Comparison of ENCODE assay signal across 2 cellular contexts in the genomic region with DNA sequence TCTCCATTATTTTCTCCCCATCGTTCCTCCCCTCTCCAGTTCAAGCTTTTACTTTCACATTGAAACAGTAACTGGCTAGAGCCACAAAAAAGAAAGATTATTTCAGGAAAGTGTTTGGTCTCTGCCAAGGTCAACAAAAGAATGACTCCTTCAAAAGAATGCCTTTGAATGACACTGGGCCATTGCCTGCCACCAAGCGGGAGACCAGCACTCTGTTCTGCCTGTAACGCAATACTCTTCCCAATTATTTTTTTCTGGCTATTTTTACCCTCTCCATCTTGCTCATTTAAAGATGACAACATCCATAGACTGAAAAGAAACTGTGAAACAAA.
TF ChIP-seq lines count a peak whose summit lies in the region.

No MANE protein-coding gene starts in this region.

TF ChIP-seq in SK-N-SH, 30 proteins besides CTCF, POLR2A, EP300 and RAD21 (continued from another document):
- TF ChIP-seq, protein P1, sequence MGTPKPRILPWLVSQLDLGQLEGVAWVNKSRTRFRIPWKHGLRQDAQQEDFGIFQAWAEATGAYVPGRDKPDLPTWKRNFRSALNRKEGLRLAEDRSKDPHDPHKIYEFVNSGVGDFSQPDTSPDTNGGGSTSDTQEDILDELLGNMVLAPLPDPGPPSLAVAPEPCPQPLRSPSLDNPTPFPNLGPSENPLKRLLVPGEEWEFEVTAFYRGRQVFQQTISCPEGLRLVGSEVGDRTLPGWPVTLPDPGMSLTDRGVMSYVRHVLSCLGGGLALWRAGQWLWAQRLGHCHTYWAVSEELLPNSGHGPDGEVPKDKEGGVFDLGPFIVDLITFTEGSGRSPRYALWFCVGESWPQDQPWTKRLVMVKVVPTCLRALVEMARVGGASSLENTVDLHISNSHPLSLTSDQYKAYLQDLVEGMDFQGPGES (IDR thresholded peaks at IDR 0.05; ENCODE audit: low read depth, low read length), result no peak
- no peak for TF ChIP-seq YY1 (IDR thresholded peaks at IDR 0.05; ENCODE audit: low read depth)
- TF ChIP-seq SIN3A (IDR thresholded peaks at IDR 0.05; ENCODE audit: borderline replicate concordance, low read depth, low read length), result no peak
- TF ChIP-seq FOXM1 (IDR thresholded peaks at IDR 0.05; ENCODE audit: low read depth), result no peak
- no peak for TF ChIP-seq SMC3 (IDR thresholded peaks at IDR 0.05; ENCODE audit: low read depth, low read length)
- TF ChIP-seq, protein P2, sequence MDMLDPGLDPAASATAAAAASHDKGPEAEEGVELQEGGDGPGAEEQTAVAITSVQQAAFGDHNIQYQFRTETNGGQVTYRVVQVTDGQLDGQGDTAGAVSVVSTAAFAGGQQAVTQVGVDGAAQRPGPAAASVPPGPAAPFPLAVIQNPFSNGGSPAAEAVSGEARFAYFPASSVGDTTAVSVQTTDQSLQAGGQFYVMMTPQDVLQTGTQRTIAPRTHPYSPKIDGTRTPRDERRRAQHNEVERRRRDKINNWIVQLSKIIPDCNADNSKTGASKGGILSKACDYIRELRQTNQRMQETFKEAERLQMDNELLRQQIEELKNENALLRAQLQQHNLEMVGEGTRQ (IDR thresholded peaks at IDR 0.05; ENCODE audit: borderline replicate concordance, low read depth, low read length), result no peak
- no peak for TF ChIP-seq ELF1 (IDR thresholded peaks at IDR 0.05)
- TF ChIP-seq RFX5 (IDR thresholded peaks at IDR 0.05; ENCODE audit: low read length), result no peak
- TF ChIP-seq FOSL2 (IDR thresholded peaks at IDR 0.05; ENCODE audit: borderline replicate concordance, low read depth), result no peak
- TF ChIP-seq RCOR1 (IDR thresholded peaks at IDR 0.05; ENCODE audit: low read length), result no peak
- no peak for TF ChIP-seq TCF12 (IDR thresholded peaks at IDR 0.05)
- no peak for TF ChIP-seq NFIC (IDR thresholded peaks at IDR 0.05; ENCODE audit: borderline replicate concordance)
- no peak for TF ChIP-seq NRF1 (IDR thresholded peaks at IDR 0.05; ENCODE audit: low read depth, low read length)
- no peak for TF ChIP-seq GATA2 (CRISPR knock-in tag; IDR thresholded peaks at IDR 0.05)
- TF ChIP-seq, protein P3, sequence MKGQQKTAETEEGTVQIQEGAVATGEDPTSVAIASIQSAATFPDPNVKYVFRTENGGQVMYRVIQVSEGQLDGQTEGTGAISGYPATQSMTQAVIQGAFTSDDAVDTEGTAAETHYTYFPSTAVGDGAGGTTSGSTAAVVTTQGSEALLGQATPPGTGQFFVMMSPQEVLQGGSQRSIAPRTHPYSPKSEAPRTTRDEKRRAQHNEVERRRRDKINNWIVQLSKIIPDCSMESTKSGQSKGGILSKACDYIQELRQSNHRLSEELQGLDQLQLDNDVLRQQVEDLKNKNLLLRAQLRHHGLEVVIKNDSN (IDR thresholded peaks at IDR 0.05; ENCODE audit: borderline replicate concordance, low read depth), result no peak
- no peak for TF ChIP-seq POLR2AphosphoS5 (IDR thresholded peaks at IDR 0.05; ENCODE audit: low read depth, low read length)
- no peak for TF ChIP-seq RXRA (IDR thresholded peaks at IDR 0.05; ENCODE audit: borderline replicate concordance, low read depth)
- no peak for TF ChIP-seq FOXJ3 (CRISPR knock-in tag; IDR thresholded peaks at IDR 0.05)
- TF ChIP-seq EZH2phosphoT487 (IDR thresholded peaks at IDR 0.05; ENCODE audit: borderline replicate concordance, low read depth), result no peak

TF ChIP-seq in SK-N-SH treated with all-trans-retinoic acid at 6 μM for 48 hours, 23 proteins besides CTCF, POLR2A, EP300 and RAD21:
- TF ChIP-seq, protein P4, sequence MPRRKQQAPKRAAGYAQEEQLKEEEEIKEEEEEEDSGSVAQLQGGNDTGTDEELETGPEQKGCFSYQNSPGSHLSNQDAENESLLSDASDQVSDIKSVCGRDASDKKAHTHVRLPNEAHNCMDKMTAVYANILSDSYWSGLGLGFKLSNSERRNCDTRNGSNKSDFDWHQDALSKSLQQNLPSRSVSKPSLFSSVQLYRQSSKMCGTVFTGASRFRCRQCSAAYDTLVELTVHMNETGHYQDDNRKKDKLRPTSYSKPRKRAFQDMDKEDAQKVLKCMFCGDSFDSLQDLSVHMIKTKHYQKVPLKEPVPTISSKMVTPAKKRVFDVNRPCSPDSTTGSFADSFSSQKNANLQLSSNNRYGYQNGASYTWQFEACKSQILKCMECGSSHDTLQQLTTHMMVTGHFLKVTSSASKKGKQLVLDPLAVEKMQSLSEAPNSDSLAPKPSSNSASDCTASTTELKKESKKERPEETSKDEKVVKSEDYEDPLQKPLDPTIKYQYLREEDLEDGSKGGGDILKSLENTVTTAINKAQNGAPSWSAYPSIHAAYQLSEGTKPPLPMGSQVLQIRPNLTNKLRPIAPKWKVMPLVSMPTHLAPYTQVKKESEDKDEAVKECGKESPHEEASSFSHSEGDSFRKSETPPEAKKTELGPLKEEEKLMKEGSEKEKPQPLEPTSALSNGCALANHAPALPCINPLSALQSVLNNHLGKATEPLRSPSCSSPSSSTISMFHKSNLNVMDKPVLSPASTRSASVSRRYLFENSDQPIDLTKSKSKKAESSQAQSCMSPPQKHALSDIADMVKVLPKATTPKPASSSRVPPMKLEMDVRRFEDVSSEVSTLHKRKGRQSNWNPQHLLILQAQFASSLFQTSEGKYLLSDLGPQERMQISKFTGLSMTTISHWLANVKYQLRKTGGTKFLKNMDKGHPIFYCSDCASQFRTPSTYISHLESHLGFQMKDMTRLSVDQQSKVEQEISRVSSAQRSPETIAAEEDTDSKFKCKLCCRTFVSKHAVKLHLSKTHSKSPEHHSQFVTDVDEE (CRISPR knock-in tag; IDR thresholded peaks at IDR 0.05), result no peak
- TF ChIP-seq ZNF8 (CRISPR knock-in tag; IDR thresholded peaks at IDR 0.05), result no peak
- TF ChIP-seq ZFP3 (CRISPR knock-in tag; IDR thresholded peaks at IDR 0.05), result no peak
- no peak for TF ChIP-seq CSDC2 (CRISPR knock-in tag; IDR thresholded peaks at IDR 0.05)
- TF ChIP-seq PPARA (CRISPR knock-in tag; IDR thresholded peaks at IDR 0.05; ENCODE audit: borderline replicate concordance), result no peak
- TF ChIP-seq OSR1 (CRISPR knock-in tag; IDR thresholded peaks at IDR 0.05), result no peak
- TF ChIP-seq ZNF565 (CRISPR knock-in tag; conservative IDR thresholded peaks at IDR 0.05; ENCODE audit: low read depth), result no peak
- TF ChIP-seq, protein P5, sequence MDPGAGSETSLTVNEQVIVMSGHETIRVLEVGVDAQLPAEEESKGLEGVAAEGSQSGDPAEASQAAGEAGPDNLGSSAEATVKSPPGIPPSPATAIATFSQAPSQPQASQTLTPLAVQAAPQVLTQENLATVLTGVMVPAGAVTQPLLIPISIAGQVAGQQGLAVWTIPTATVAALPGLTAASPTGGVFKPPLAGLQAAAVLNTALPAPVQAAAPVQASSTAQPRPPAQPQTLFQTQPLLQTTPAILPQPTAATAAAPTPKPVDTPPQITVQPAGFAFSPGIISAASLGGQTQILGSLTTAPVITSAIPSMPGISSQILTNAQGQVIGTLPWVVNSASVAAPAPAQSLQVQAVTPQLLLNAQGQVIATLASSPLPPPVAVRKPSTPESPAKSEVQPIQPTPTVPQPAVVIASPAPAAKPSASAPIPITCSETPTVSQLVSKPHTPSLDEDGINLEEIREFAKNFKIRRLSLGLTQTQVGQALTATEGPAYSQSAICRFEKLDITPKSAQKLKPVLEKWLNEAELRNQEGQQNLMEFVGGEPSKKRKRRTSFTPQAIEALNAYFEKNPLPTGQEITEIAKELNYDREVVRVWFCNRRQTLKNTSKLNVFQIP (CRISPR knock-in tag; IDR thresholded peaks at IDR 0.05; ENCODE audit: borderline replicate concordance, low read depth), result no peak
- TF ChIP-seq SNAI2 (CRISPR knock-in tag; IDR thresholded peaks at IDR 0.05), result no peak
- TF ChIP-seq ISL1 (CRISPR knock-in tag; IDR thresholded peaks at IDR 0.05), result no peak
- TF ChIP-seq, protein P6, sequence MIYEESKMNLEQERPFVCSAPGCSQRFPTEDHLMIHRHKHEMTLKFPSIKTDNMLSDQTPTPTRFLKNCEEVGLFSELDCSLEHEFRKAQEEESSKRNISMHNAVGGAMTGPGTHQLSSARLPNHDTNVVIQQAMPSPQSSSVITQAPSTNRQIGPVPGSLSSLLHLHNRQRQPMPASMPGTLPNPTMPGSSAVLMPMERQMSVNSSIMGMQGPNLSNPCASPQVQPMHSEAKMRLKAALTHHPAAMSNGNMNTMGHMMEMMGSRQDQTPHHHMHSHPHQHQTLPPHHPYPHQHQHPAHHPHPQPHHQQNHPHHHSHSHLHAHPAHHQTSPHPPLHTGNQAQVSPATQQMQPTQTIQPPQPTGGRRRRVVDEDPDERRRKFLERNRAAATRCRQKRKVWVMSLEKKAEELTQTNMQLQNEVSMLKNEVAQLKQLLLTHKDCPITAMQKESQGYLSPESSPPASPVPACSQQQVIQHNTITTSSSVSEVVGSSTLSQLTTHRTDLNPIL (CRISPR knock-in tag; IDR thresholded peaks at IDR 0.05; ENCODE audit: low read depth), result no peak
- TF ChIP-seq, protein P7, sequence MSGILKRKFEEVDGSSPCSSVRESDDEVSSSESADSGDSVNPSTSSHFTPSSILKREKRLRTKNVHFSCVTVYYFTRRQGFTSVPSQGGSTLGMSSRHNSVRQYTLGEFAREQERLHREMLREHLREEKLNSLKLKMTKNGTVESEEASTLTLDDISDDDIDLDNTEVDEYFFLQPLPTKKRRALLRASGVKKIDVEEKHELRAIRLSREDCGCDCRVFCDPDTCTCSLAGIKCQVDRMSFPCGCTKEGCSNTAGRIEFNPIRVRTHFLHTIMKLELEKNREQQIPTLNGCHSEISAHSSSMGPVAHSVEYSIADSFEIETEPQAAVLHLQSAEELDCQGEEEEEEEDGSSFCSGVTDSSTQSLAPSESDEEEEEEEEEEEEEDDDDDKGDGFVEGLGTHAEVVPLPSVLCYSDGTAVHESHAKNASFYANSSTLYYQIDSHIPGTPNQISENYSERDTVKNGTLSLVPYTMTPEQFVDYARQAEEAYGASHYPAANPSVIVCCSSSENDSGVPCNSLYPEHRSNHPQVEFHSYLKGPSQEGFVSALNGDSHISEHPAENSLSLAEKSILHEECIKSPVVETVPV (CRISPR knock-in tag; IDR thresholded peaks at IDR 0.05), result no peak
- no peak for TF ChIP-seq ZC3H10 (CRISPR knock-in tag; IDR thresholded peaks at IDR 0.05)
- TF ChIP-seq, protein P8, sequence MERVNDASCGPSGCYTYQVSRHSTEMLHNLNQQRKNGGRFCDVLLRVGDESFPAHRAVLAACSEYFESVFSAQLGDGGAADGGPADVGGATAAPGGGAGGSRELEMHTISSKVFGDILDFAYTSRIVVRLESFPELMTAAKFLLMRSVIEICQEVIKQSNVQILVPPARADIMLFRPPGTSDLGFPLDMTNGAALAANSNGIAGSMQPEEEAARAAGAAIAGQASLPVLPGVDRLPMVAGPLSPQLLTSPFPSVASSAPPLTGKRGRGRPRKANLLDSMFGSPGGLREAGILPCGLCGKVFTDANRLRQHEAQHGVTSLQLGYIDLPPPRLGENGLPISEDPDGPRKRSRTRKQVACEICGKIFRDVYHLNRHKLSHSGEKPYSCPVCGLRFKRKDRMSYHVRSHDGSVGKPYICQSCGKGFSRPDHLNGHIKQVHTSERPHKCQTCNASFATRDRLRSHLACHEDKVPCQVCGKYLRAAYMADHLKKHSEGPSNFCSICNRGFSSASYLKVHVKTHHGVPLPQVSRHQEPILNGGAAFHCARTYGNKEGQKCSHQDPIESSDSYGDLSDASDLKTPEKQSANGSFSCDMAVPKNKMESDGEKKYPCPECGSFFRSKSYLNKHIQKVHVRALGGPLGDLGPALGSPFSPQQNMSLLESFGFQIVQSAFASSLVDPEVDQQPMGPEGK (CRISPR knock-in tag; IDR thresholded peaks at IDR 0.05; ENCODE audit: borderline replicate concordance), result no peak
- TF ChIP-seq RARB (CRISPR knock-in tag; IDR thresholded peaks at IDR 0.05), result no peak
- no peak for TF ChIP-seq ARNTL (CRISPR knock-in tag; IDR thresholded peaks at IDR 0.05; ENCODE audit: borderline replicate concordance, low read depth)
